In genomic region chr1:202794049-202794725, GRCh38 we compare ENCODE assay signal across 19 cellular contexts. TPM values are rescaled to one million over a fixed set of nuclear protein-coding genes. Genes with fewer than 3 reads are reported as not detected.
"Had no signal": no experiment of that assay in that cellular context is flagged by ENCODE, and none has a peak within 500 bp of the region (broad histone marks: within the 10 kb centered on the region; RNA-seq: fewer than 3 reads in every experiment).

No MANE protein-coding gene starts in this region.

- H3K36me3 ChIP-seq: colonic mucosa, neutrophil, thyroid gland, vagina had no signal

- DNase-seq: activated CD4-positive, alpha-beta T cell treated with anti-CD3 and anti-CD28 coated beads for 1 hour; activated CD4-positive, alpha-beta T cell treated with anti-CD3 and anti-CD28 coated beads, Interleukin-2, amount 50 U/mL, for 4 hours; activated naive CD4-positive, alpha-beta T cell treated with anti-CD3 and anti-CD28 coated beads, Interleukin-2, amount 10 ng/mL, durations not matched to agents 7 days and 5 days; colonic mucosa; foreskin fibroblast; glutamatergic neuron; kidney glomerular epithelial cell; left ventricle myocardium superior; naive thymus-derived CD8-positive, alpha-beta T cell had no signal

- H3K4me3 ChIP-seq: colonic mucosa, thyroid gland, vagina had no signal

- H3K27ac ChIP-seq: colonic mucosa, neutrophil, parathyroid adenoma, thyroid gland, vagina had no signal

- H3K27ac Mint-ChIP-seq: activated naive CD4-positive, alpha-beta T cell treated with anti-CD3 and anti-CD28 coated beads, Interleukin-2, amount 10 ng/mL, durations not matched to agents 7 days and 5 days; activated T-helper 2 cell treated with anti-CD3 and anti-CD28 coated beads, Interferon-gamma antibody, Interleukin-2, Interleukin-4, amounts not matched to agents 10 μg/mL and 5 μg/mL and 100 μg/mL, durations not matched to agents 14 hours and 24 hours and 36 hours; memory B cell; stimulated activated effector memory CD8-positive, alpha-beta T cell treated with anti-CD3 and anti-CD28 coated beads, Interleukin-12 subunit alpha, Interleukin-12 subunit beta, amount 100 ng/mL, for 72 hours; T-helper 2 cell treated with Interferon-gamma antibody and Interleukin-4, amounts not matched to agents 5 μg/mL and 100 μg/mL, for 36 hours had no signal

- H3K9me3 ChIP-seq: colonic mucosa, neutrophil, thyroid gland, vagina had no signal

- H3K4me1 ChIP-seq: parathyroid adenoma had no signal

- H2AFZ ChIP-seq: parathyroid adenoma had no signal

- H3K27me3 Mint-ChIP-seq: activated naive CD4-positive, alpha-beta T cell treated with anti-CD3 and anti-CD28 coated beads, Interleukin-2, amount 10 ng/mL, durations not matched to agents 7 days and 5 days; memory B cell; naive thymus-derived CD8-positive, alpha-beta T cell had no signal

- H3K27me3 ChIP-seq: colonic mucosa, neutrophil, thyroid gland, vagina had no signal

- H3K9me3 Mint-ChIP-seq: activated naive CD4-positive, alpha-beta T cell treated with anti-CD3 and anti-CD28 coated beads, Interleukin-2, amount 10 ng/mL, durations not matched to agents 7 days and 5 days; activated T-helper 2 cell treated with anti-CD3 and anti-CD28 coated beads, Interferon-gamma antibody, Interleukin-2, Interleukin-4, amounts not matched to agents 10 μg/mL and 5 μg/mL and 100 μg/mL, durations not matched to agents 14 hours and 24 hours and 36 hours; memory B cell; naive thymus-derived CD8-positive, alpha-beta T cell; stimulated activated effector memory CD8-positive, alpha-beta T cell treated with anti-CD3 and anti-CD28 coated beads, Interleukin-12 subunit alpha, Interleukin-12 subunit beta, amount 100 ng/mL, for 72 hours; T-helper 2 cell treated with Interferon-gamma antibody and Interleukin-4, amounts not matched to agents 5 μg/mL and 100 μg/mL, for 36 hours had no signal

- H3K9ac ChIP-seq: parathyroid adenoma had no signal

- H3K4me3 Mint-ChIP-seq: activated naive CD4-positive, alpha-beta T cell treated with anti-CD3 and anti-CD28 coated beads, Interleukin-2, amount 10 ng/mL, durations not matched to agents 7 days and 5 days; memory B cell; naive thymus-derived CD8-positive, alpha-beta T cell; stimulated activated effector memory CD8-positive, alpha-beta T cell treated with anti-CD3 and anti-CD28 coated beads, Interleukin-12 subunit alpha, Interleukin-12 subunit beta, amount 100 ng/mL, for 72 hours; T-helper 2 cell treated with Interferon-gamma antibody and Interleukin-4, amounts not matched to agents 5 μg/mL and 100 μg/mL, for 36 hours had no signal

- ATAC-seq: esophagus mucosa; left ventricle myocardium superior; naive thymus-derived CD8-positive, alpha-beta T cell; stimulated activated effector memory CD8-positive, alpha-beta T cell treated with anti-CD3 and anti-CD28 coated beads, Interleukin-12 subunit alpha, Interleukin-12 subunit beta, amount 100 ng/mL, for 72 hours had no signal

- FAIRE-seq: astrocyte had no signal

RNA-seq across cellular contexts. Expression of gene PCAT6, which starts 16.6 kb away (rescaled TPM):
- total RNA-seq: thyroid gland, vagina had no signal
